ENCODE assay signal across 1 cellular context in genomic region chr1:99749948-99750347, GRCh38.
TF ChIP-seq lines count a peak whose summit lies in the region.

No MANE protein-coding gene starts in this region.

TF ChIP-seq in WTC11, 78 proteins besides CTCF, POLR2A, EP300 and RAD21 (continued from another document):
- TF ChIP-seq ATF6 (CRISPR knock-in tag; IDR thresholded peaks at IDR 0.05) (no peak), MXD4 (CRISPR knock-in tag; IDR thresholded peaks at IDR 0.05; ENCODE audit: borderline replicate concordance) (no peak), GTF2I (CRISPR knock-in tag; conservative IDR thresholded peaks at IDR 0.05) (no peak)
